ENCODE assay signal across 21 cellular contexts in genomic region chrX:1524874-1525582, GRCh38. TPM values are rescaled to one million over a fixed set of nuclear protein-coding genes. Genes with fewer than 3 reads are reported as not detected.
A peak's percentile ranks its signal among the peaks of the same experiment; 100 is the strongest.
DNase-seq lines count a peak whose midpoint lies in the region; ATAC-seq and TF ChIP-seq lines count a peak whose summit lies in the region.
"Had no signal": no experiment of that assay in that cellular context is flagged by ENCODE, and none has a peak within 500 bp of the region (broad histone marks: within the 10 kb centered on the region; RNA-seq: fewer than 3 reads in every experiment).

No MANE protein-coding gene starts in this region.

- H3K9me3 ChIP-seq in DOHH2 (ENCODE audit: control insufficient read depth, insufficient read depth, low read length), result peaks cover 5% of the 10 kb centered on the region; the same call in 1 of the 2 replicates

- H3K79me2 ChIP-seq in DOHH2 (ENCODE audit: control insufficient read depth, low read length), result peaks cover 92% of the 10 kb centered on the region

- POLR2A ChIA-PET in WTC11 (lab: Charles Lee), result no interaction called here

- H3K4me1 Mint-ChIP-seq in WTC11, result peaks cover 10% of the 10 kb centered on the region

- no peaks in the 10 kb centered on the region for H3K27me3 ChIP-seq in DOHH2 (ENCODE audit: control insufficient read depth, low read length)

- H3K9me2 ChIP-seq in DOHH2 (replicated peaks; ENCODE audit: control insufficient read depth, low read length), result no peaks in the 10 kb centered on the region; the same call in 1 of the 2 replicates

- CTCF ChIA-PET in WTC11 (lab: Charles Lee), result no interaction called here

- H3K4me1 ChIP-seq in DOHH2 (ENCODE audit: control insufficient read depth, low read length), result peaks cover 93% of the 10 kb centered on the region
- H3K4me1 ChIP-seq: A549 had no signal

- H3K4me3 ChIP-seq in DOHH2 (ENCODE audit: low read length), result peak overlapping the region; percentile 7; the same call in 1 of the 2 replicates
- H3K4me3 ChIP-seq: A549 had no signal

- ATAC-seq in WTC11 (no peak), HG02678 (IDR thresholded peaks at IDR 0.05; ENCODE audit: unreplicated experiment) (no peak), HG03571 (IDR thresholded peaks at IDR 0.05; ENCODE audit: unreplicated experiment) (no peak)
- ATAC-seq: A549 had no signal

- H3F3A ChIP-seq in DOHH2 (ENCODE audit: control insufficient read depth, insufficient read depth), result peaks cover 61% of the 10 kb centered on the region

- no peak overlapping the region for H3K27ac Mint-ChIP-seq in WTC11
- H3K27ac Mint-ChIP-seq: B cell, CD14-positive monocyte had no signal

- TF ChIP-seq CTCF in DOHH2 (IDR thresholded peaks at IDR 0.05; ENCODE audit: low read depth, low read length, poor library complexity, severe bottlenecking) (no peak), WTC11 (IDR thresholded peaks at IDR 0.05) (no peak)

- peak overlapping the region; percentile 63 for H3K4me2 ChIP-seq in DOHH2 (ENCODE audit: low read length)
- H3K4me2 ChIP-seq: A549 had no signal

- peaks cover 7% of the 10 kb centered on the region for H3K9me3 Mint-ChIP-seq in WTC11

- peak overlapping the region; percentile 36 for H3K27ac ChIP-seq in DOHH2 (ENCODE audit: low read depth, low read length)
- H3K27ac ChIP-seq: A549 had no signal

- H3K4me3 Mint-ChIP-seq in WTC11, result no peak overlapping the region
- H3K4me3 Mint-ChIP-seq: B cell, CD14-positive monocyte had no signal

- H3K36me3 Mint-ChIP-seq in WTC11, result no peaks in the 10 kb centered on the region

- peak; percentile 51 for DNase-seq in activated CD8-positive, alpha-beta memory T cell treated with anti-CD3 and anti-CD28 coated beads for 24 hours
- DNase-seq in activated CD8-positive, alpha-beta memory T cell treated with anti-CD3 and anti-CD28 coated beads, Interleukin-2, amount 50 U/mL, for 4 hours, result no peak
- peak; percentile 47 for DNase-seq in activated CD8-positive, alpha-beta memory T cell treated with anti-CD3 and anti-CD28 coated beads, Interleukin-2, amount 50 U/mL, for 48 hours
- DNase-seq in mesenteric fat pad (ENCODE audit: low spot score) (peak; percentile 20), WTC11 (ENCODE audit: low spot score) (no peak)
- DNase-seq: EL, GF-D8, Kasumi-1, NCI-H1694, NCI-H2081, NCI-H2171, NCI-H345, NCI-H524, OCI-M1 had no signal

- no peaks in the 10 kb centered on the region for H3K27me3 Mint-ChIP-seq in WTC11 (ENCODE audit: low read depth)
- H3K27me3 Mint-ChIP-seq: B cell had no signal

- peaks cover 30% of the 10 kb centered on the region for H4K20me1 ChIP-seq in DOHH2 (ENCODE audit: control insufficient read depth, insufficient read depth, low read depth, low read length)

- peaks cover 85% of the 10 kb centered on the region for H3K36me3 ChIP-seq in DOHH2 (ENCODE audit: control insufficient read depth, low read length)

TF ChIP-seq in WTC11, 78 proteins besides CTCF, POLR2A, EP300 and RAD21:
- TF ChIP-seq, protein P1, sequence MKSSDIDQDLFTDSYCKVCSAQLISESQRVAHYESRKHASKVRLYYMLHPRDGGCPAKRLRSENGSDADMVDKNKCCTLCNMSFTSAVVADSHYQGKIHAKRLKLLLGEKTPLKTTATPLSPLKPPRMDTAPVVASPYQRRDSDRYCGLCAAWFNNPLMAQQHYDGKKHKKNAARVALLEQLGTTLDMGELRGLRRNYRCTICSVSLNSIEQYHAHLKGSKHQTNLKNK (CRISPR knock-in tag; IDR thresholded peaks at IDR 0.05), result no peak
- TF ChIP-seq ZNF396 (CRISPR knock-in tag; IDR thresholded peaks at IDR 0.05; ENCODE audit: borderline replicate concordance) (no peak), TCF7 (CRISPR knock-in tag; IDR thresholded peaks at IDR 0.05; ENCODE audit: low read depth) (no peak), RORB (CRISPR knock-in tag; IDR thresholded peaks at IDR 0.05) (no peak), ERG (CRISPR knock-in tag; IDR thresholded peaks at IDR 0.05) (no peak)
TF ChIP-seq in WTC11: peak in this region for 0.

RNA-seq across cellular contexts. Expression of gene P2RY8, which starts 12.0 kb away (rescaled TPM):
- total RNA-seq in mesenteric fat pad, result 2.5 TPM
- 0.32 to 0.37 TPM (median 0.32 TPM) in 3 replicates for total RNA-seq in WTC11 (2021)
- total RNA-seq: MCF 10A had no signal

Comparison
In these comparisons a context has a peak if more than half of its experiments do, and no peak if none do; other contexts are left out.
1. DNase-seq: peak in activated CD8-positive, alpha-beta memory T cell treated with anti-CD3 and anti-CD28 coated beads for 24 hours (single experiment), activated CD8-positive, alpha-beta memory T cell treated with anti-CD3 and anti-CD28 coated beads, Interleukin-2, amount 50 U/mL, for 48 hours (single experiment) and mesenteric fat pad (single experiment); none in activated CD8-positive, alpha-beta memory T cell treated with anti-CD3 and anti-CD28 coated beads, Interleukin-2, amount 50 U/mL, for 4 hours (single experiment) and WTC11 (single experiment).